Comparison of ENCODE assay signal across 15 cellular contexts in genomic region chr12:75815756-75816155, GRCh38.
DNase-seq lines count a peak whose midpoint lies in the region; ATAC-seq, FAIRE-seq and TF ChIP-seq lines count a peak whose summit lies in the region.
"Had no signal": no experiment of that assay in that cellular context is flagged by ENCODE, and none has a peak within 500 bp of the region (broad histone marks: within the 10 kb centered on the region; RNA-seq: fewer than 3 reads in every experiment).

No MANE protein-coding gene starts in this region.

- H3K4me1 Mint-ChIP-seq in stimulated activated naive B cell treated with anti-CD40 and anti-IgM and Interleukin-4, amounts not matched to agents 10 μg/mL and 1 μg/mL and 100 μg/mL, for 72 hours = peaks cover 9 to 11% of the 10 kb centered on the region in 2 donors

- H3K27ac Mint-ChIP-seq in stimulated activated naive B cell treated with anti-CD40 and anti-IgM and Interleukin-4, amounts not matched to agents 10 μg/mL and 1 μg/mL and 100 μg/mL, for 72 hours = peak overlapping the region; percentile 57
- H3K27ac Mint-ChIP-seq: activated T-cell treated with anti-CD3 and anti-CD28 coated beads, Interleukin-2, amount 50 U/mL, for 24 hours had no signal

- H3K27ac ChIP-seq in WERI-Rb-1 (peak overlapping the region; percentile 89), keratinocyte (ENCODE audit: control insufficient read depth, insufficient read depth, low read length) (peak overlapping the region; percentile 64)
- H3K27ac ChIP-seq: C4-2B, ovary had no signal

- no peaks in the 10 kb centered on the region for H3K9me3 Mint-ChIP-seq in stimulated activated naive B cell treated with anti-CD40 and anti-IgM and Interleukin-4, amounts not matched to agents 10 μg/mL and 1 μg/mL and 100 μg/mL, for 72 hours
- H3K9me3 Mint-ChIP-seq: activated T-cell treated with anti-CD3 and anti-CD28 coated beads, Interleukin-2, amount 50 U/mL, for 24 hours had no signal

- H3K9me3 ChIP-seq in WERI-Rb-1 (ENCODE audit: severe bottlenecking) (no peaks in the 10 kb centered on the region), keratinocyte (ENCODE audit: control insufficient read depth, low read depth, low read length) (no peaks in the 10 kb centered on the region)
- H3K9me3 ChIP-seq: MG63, ovary had no signal

- peak overlapping the region; percentile 50 for H3K9ac ChIP-seq in keratinocyte (ENCODE audit: control insufficient read depth, extremely low read depth, insufficient read depth, low read length)

- dilution Hi-C loops in keratinocyte (cut with MboI; ENCODE audit: extremely low pct_ligation_motif_present, low sequenced_read_pairs) = no loop called here

- H3K4me2 ChIP-seq in keratinocyte (ENCODE audit: control insufficient read depth, extremely low read depth, insufficient read depth, low read depth, low read length) = no peak overlapping the region

- H3K36me3 Mint-ChIP-seq in stimulated activated naive B cell treated with anti-CD40 and anti-IgM and Interleukin-4, amounts not matched to agents 10 μg/mL and 1 μg/mL and 100 μg/mL, for 72 hours = no peaks in the 10 kb centered on the region

- H3K9me1 ChIP-seq in keratinocyte (ENCODE audit: control insufficient read depth, extremely low read depth, insufficient read depth, low read length) = no peaks in the 10 kb centered on the region

- H3K4me3 Mint-ChIP-seq in stimulated activated naive B cell treated with anti-CD40 and anti-IgM and Interleukin-4, amounts not matched to agents 10 μg/mL and 1 μg/mL and 100 μg/mL, for 72 hours = no peak overlapping the region
- H3K4me3 Mint-ChIP-seq: activated T-cell treated with anti-CD3 and anti-CD28 coated beads, Interleukin-2, amount 50 U/mL, for 24 hours had no signal

- H3K4me3 ChIP-seq in WERI-Rb-1 (ENCODE audit: low read depth, low read length) (no peak overlapping the region), keratinocyte (ENCODE audit: control insufficient read depth in 2 of 3, extremely low read depth in 1 of 3, insufficient read depth in 2 of 3, low read depth in 1 of 3, low read length in 3 of 3) (no peak overlapping the region)
- H3K4me3 ChIP-seq: MG63, ovary had no signal

- FAIRE-seq in keratinocyte (lab: Jason Lieb, UNC) = no peak
- FAIRE-seq: GM18507 had no signal

- no peaks in the 10 kb centered on the region for H3K27me3 ChIP-seq in WERI-Rb-1 (ENCODE audit: insufficient read depth, low read depth, severe bottlenecking)
- H3K27me3 ChIP-seq in keratinocyte (ENCODE audit: control insufficient read depth, extremely low read depth, insufficient read depth, low read length) = no peaks in the 10 kb centered on the region
- H3K27me3 ChIP-seq: MG63, ovary had no signal

- peaks cover 49% of the 10 kb centered on the region for H3K4me1 ChIP-seq in keratinocyte (ENCODE audit: control insufficient read depth, extremely low read depth, insufficient read depth, low read length)

- H4K20me1 ChIP-seq in keratinocyte (ENCODE audit: control insufficient read depth, extremely low read depth, insufficient read depth, low read length) = no peaks in the 10 kb centered on the region

- peaks cover 0 to 6% of the 10 kb centered on the region in 2 donors for H3K27me3 Mint-ChIP-seq in stimulated activated naive B cell treated with anti-CD40 and anti-IgM and Interleukin-4, amounts not matched to agents 10 μg/mL and 1 μg/mL and 100 μg/mL, for 72 hours

- H2AFZ ChIP-seq in keratinocyte (ENCODE audit: control insufficient read depth, low read length) = no peak overlapping the region

- ATAC-seq in stimulated activated naive B cell treated with anti-CD40 and anti-IgM and Interleukin-4, amounts not matched to agents 10 μg/mL and 1 μg/mL and 100 μg/mL, for 72 hours (replicated peaks) = no peak

- H3K79me2 ChIP-seq in keratinocyte (ENCODE audit: control insufficient read depth, insufficient read depth, low read length) = no peaks in the 10 kb centered on the region

- DNase-seq in EH (ENCODE audit: low read depth) (peak; percentile 31), WERI-Rb-1 (no peak), keratinocyte (ENCODE audit: low read depth, low spot score) (no peak), NCI-H2029 (lab: John Stamatoyannopoulos, UW) (no peak), D341Med (ENCODE audit: low spot score) (no peak)
- no peak for DNase-seq in stimulated activated naive B cell treated with anti-CD40 and anti-IgM and Interleukin-4, amounts not matched to agents 10 μg/mL and 1 μg/mL and 100 μg/mL, for 72 hours
- no peak for DNase-seq in activated CD8-positive, alpha-beta memory T cell treated with anti-CD3 and anti-CD28 coated beads, Interleukin-2, amount 50 U/mL, for 4 hours
- DNase-seq in stimulated activated CD4-positive, alpha-beta T cell treated with anti-CD3 and anti-CD28 coated beads, Interleukin-4, amount 100 ng/mL, for 4 hours = no peak
- DNase-seq: activated CD4-positive, alpha-beta T cell treated with anti-CD3 and anti-CD28 coated beads for 1 hour; activated T-cell treated with anti-CD3 and anti-CD28 coated beads, Interleukin-2, amount 50 U/mL, for 24 hours; glutamatergic neuron had no signal

- TF ChIP-seq CTCF in WERI-Rb-1 (IDR thresholded peaks at IDR 0.05; ENCODE audit: low read depth, low read length) (no peak), keratinocyte (optimal IDR thresholded peaks at IDR 0.05 in 1 of 3, IDR thresholded peaks at IDR 0.05 in 1 of 3, conservative IDR thresholded peaks at IDR 0.05 in 1 of 3; ENCODE audit: extremely low read depth in 1 of 3, insufficient read depth in 2 of 3, low read length in 3 of 3) (no peak)

- H3K36me3 ChIP-seq in WERI-Rb-1 (no peaks in the 10 kb centered on the region), keratinocyte (ENCODE audit: control insufficient read depth in 2 of 2, extremely low read depth in 1 of 2, insufficient read depth in 2 of 2, low read length in 2 of 2) (peaks cover 5 to 6% of the 10 kb centered on the region in 2 experiments)
- H3K36me3 ChIP-seq: MG63, ovary had no signal
